7 cellular contexts compared by ENCODE assay signal in the genomic region with DNA sequence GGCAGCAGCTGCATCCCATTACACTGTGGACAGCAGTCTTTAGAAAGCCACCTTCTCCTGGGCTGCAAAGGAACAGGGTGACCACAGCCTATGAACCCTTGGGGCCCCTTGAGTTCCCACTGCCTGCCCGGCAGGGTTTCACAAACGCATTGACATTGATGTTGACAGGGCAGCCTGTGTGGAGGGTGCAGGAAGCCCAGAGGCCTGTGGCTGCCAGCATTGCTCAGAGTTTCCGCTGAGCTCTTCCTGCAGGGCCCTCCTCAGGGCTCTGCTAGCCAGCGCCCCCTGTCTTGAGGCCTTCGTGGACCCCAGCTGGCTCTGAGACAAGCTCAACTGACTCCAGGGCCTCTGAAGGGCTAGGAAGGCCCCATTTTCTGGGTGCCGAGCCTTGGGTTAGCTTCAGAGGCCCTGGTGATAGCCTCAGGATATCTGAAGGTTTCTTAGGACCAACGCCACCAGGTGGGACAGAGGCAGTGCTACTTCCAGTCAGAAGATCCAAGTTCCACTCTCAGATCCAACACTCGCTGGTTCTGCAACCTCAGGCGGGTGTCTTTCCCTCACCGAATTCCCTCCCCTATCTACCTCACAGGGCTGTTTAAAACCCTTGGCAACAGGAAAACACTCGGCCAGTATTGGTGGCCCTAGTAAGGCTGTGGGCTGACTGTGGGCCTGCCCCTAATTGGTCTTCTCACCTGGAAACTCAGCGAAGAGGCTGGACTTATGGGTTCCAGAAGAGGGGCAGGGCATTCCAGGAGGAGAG. TPM values are rescaled to one million over a fixed set of nuclear protein-coding genes. Genes with fewer than 3 reads are reported as not detected.
A peak's percentile ranks its signal among the peaks of the same experiment; 100 is the strongest.
DNase-seq lines count a peak whose midpoint lies in the region; ATAC-seq and TF ChIP-seq lines count a peak whose summit lies in the region.

No MANE protein-coding gene starts in this region.

- peak; percentile 78 for ATAC-seq in GM19043 (IDR thresholded peaks at IDR 0.05; ENCODE audit: low read depth, unreplicated experiment)
- ATAC-seq in HG03575 (IDR thresholded peaks at IDR 0.05; ENCODE audit: extremely low read depth, insufficient number of reproducible peaks, low FRiP score, unreplicated experiment): peak; percentile 48
- ATAC-seq in stimulated activated memory B cell treated with anti-CD40 and anti-IgM and Interleukin-4, amounts not matched to agents 10 μg/mL and 1 μg/mL and 100 μg/mL, for 72 hours: peak; percentile 86

- H3K27me3 Mint-ChIP-seq in chondrocyte (ENCODE audit: low read depth) (no peaks in the 10 kb centered on the region), mesothelial cell of epicardium (ENCODE audit: low read depth) (no peaks in the 10 kb centered on the region)
- H3K27me3 Mint-ChIP-seq in stimulated activated memory B cell treated with anti-CD40 and anti-IgM and Interleukin-4, amounts not matched to agents 10 μg/mL and 1 μg/mL and 100 μg/mL, for 72 hours: no peaks in the 10 kb centered on the region

- DNase-seq in activated CD4-positive, CD25-positive, alpha-beta regulatory T cell treated with anti-CD3 and anti-CD28 coated beads, Interleukin-2, amount 50 U/mL, for 16 hours (ENCODE audit: low read depth, low spot score): peak; percentile 46
- DNase-seq in chondrocyte (ENCODE audit: low spot score) (peak; percentile 73), mesothelial cell of epicardium (ENCODE audit: low spot score in 2 of 2, unreplicated experiment in 2 of 2) (no peak), NCI-H1436 treated with DMSO at 0.1 percent for 48 hours (lab: John Stamatoyannopoulos, UW) (no peak)

- H3K4me3 Mint-ChIP-seq in chondrocyte (ENCODE audit: unreplicated experiment) (no peak overlapping the region), mesothelial cell of epicardium (no peak overlapping the region)
- no peak overlapping the region for H3K4me3 Mint-ChIP-seq in stimulated activated memory B cell treated with anti-CD40 and anti-IgM and Interleukin-4, amounts not matched to agents 10 μg/mL and 1 μg/mL and 100 μg/mL, for 72 hours

- H3K27ac Mint-ChIP-seq in chondrocyte (ENCODE audit: unreplicated experiment) (no peak overlapping the region), mesothelial cell of epicardium (peak overlapping the region; percentile 95)
- H3K27ac Mint-ChIP-seq in stimulated activated memory B cell treated with anti-CD40 and anti-IgM and Interleukin-4, amounts not matched to agents 10 μg/mL and 1 μg/mL and 100 μg/mL, for 72 hours: peak overlapping the region; percentile 53

- H3K4me1 Mint-ChIP-seq in chondrocyte (ENCODE audit: low read depth) (peaks cover 65% of the 10 kb centered on the region), mesothelial cell of epicardium (peaks cover 82% of the 10 kb centered on the region)
- peaks cover 17% of the 10 kb centered on the region for H3K4me1 Mint-ChIP-seq in stimulated activated memory B cell treated with anti-CD40 and anti-IgM and Interleukin-4, amounts not matched to agents 10 μg/mL and 1 μg/mL and 100 μg/mL, for 72 hours

- no peaks in the 10 kb centered on the region for H3K36me3 Mint-ChIP-seq in chondrocyte (ENCODE audit: low read depth)
- H3K36me3 Mint-ChIP-seq in mesothelial cell of epicardium: no peaks in the 10 kb centered on the region
- H3K36me3 Mint-ChIP-seq in stimulated activated memory B cell treated with anti-CD40 and anti-IgM and Interleukin-4, amounts not matched to agents 10 μg/mL and 1 μg/mL and 100 μg/mL, for 72 hours: no peaks in the 10 kb centered on the region

- TF ChIP-seq CTCF in chondrocyte (IDR thresholded peaks at IDR 0.05) (peak; percentile 67), mesothelial cell of epicardium (IDR thresholded peaks at IDR 0.05; ENCODE audit: unreplicated experiment) (no peak)

- H3K9me3 Mint-ChIP-seq in chondrocyte (ENCODE audit: low read depth) (no peaks in the 10 kb centered on the region), mesothelial cell of epicardium (no peaks in the 10 kb centered on the region)
- H3K9me3 Mint-ChIP-seq in stimulated activated memory B cell treated with anti-CD40 and anti-IgM and Interleukin-4, amounts not matched to agents 10 μg/mL and 1 μg/mL and 100 μg/mL, for 72 hours: no peaks in the 10 kb centered on the region

RNA-seq across cellular contexts. Expression of a gene that starts 27.2 kb away (rescaled TPM):
- total RNA-seq in chondrocyte (not detected in 3 replicates), mesothelial cell of epicardium (0.13 to 0.34 TPM in 2 of 3 replicates, not detected in the other)

RNA-seq across cellular contexts. Expression of a gene that starts 50.1 kb away (rescaled TPM):
- total RNA-seq in chondrocyte (51.2 to 63.8 TPM (median 61.5 TPM) in 3 replicates), mesothelial cell of epicardium (49.7 to 57.9 TPM (median 55.2 TPM) in 3 replicates)

Comparison
In these comparisons a context has a peak if more than half of its experiments do, and no peak if none do; other contexts are left out.
1. DNase-seq: peak in activated CD4-positive, CD25-positive, alpha-beta regulatory T cell treated with anti-CD3 and anti-CD28 coated beads, Interleukin-2, amount 50 U/mL, for 16 hours (single experiment) and chondrocyte (single experiment); none in mesothelial cell of epicardium (0 of 2) and NCI-H1436 treated with DMSO at 0.1 percent for 48 hours (single experiment).
2. Peak in every context shown above with its lines, with median percentiles within 50 percentile points of each other: ATAC-seq.